ENCODE assay signal across 8 cellular contexts in the genomic region with DNA sequence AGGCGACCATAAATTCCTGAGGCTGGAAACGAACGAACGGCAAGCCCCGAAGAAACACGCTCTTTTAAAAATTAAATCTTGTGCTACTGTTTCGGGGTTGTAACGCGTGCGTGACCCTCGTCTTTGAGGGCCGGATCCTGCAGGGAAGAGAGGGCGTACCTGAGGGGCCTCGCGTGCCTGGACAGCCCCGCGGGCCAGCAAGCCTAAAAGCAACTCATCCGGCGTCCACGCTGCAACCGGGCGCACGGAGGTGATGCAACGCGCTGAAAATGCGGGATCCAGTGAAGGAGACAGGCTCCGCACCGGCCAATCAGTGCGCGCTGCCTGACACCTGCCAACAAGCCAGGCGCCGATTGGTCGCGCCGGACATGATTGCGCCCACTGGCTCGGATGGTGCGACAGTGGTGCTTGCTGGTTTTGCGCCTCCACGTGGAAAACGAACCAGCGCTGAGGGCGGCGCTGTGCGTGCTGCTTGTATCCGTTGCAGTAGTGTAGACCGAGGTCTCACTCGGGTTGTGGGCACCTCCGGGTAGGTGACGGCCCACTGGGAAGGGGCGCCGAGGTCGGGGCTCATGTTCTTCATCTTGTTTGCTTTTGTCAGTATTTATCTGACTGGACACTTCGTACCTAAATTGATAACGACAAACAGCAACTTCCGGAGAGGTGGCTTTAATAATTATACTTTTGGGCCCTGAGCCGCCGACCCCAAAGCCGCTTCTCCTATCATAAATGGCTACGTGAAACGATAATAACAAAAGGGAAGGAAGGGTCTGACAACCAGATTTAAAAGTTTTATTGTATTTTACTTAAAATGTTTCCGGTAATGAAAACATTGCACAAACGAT. TPM values are rescaled to one million over a fixed set of nuclear protein-coding genes. Genes with fewer than 3 reads are reported as not detected.
DNase-seq lines count a peak whose midpoint lies in the region; ATAC-seq, FAIRE-seq and TF ChIP-seq lines count a peak whose summit lies in the region.

TSS of gene IARS1 (minus strand) at position 246 of the 845 bp plus-strand sequence. CDS start 4,278 bp downstream, outside the sequence.

- no peaks in the 10 kb centered on the region for H3K27me3 ChIP-seq in H9 (ENCODE audit: insufficient read depth, low read length)

- H3K18ac ChIP-seq in H9 (ENCODE audit: insufficient read length, low read depth, low read length): peak within 1 kb of the TSS; percentile 96

- no peak within 1 kb of the TSS for H3K27ac ChIP-seq in H9 (ENCODE audit: insufficient read length, low read depth, low read length)

- peak; percentile 99 for DNase-seq in H9
- peak; percentile 98 for DNase-seq in M059J (ENCODE audit: low read depth)
- peak; percentile 95 for DNase-seq in SHP77 (lab: John Stamatoyannopoulos, UW)
- peak; percentile 100 for DNase-seq in activated effector memory CD4-positive, alpha-beta T cell treated with Interleukin-2 at 50 U/mL for 16 hours
- peak; percentile 99 for DNase-seq in fibroblast of pulmonary artery (ENCODE audit: low read depth)
- DNase-seq in natural killer cell treated with Interleukin-12 subunit alpha and Interleukin-12 subunit beta and Interleukin-15 and Interleukin-18, amount 100 ng/mL, for 72 hours (ENCODE audit: low spot score): peak; percentile 98
- peak; percentile 99 for DNase-seq in stimulated activated naive CD8-positive, alpha-beta T cell treated with anti-CD3 and anti-CD28 coated beads, Interleukin-15, Interleukin-2, amounts not matched to agents 100 U/mL and 50 U/mL, for 24 hours

- peaks cover 15 to 17% of the 10 kb centered on the region in 2 experiments for H3K4me1 Mint-ChIP-seq in H9
- H3K4me1 Mint-ChIP-seq in natural killer cell treated with Interleukin-12 subunit alpha and Interleukin-12 subunit beta and Interleukin-15 and Interleukin-18, amount 100 ng/mL, for 72 hours (ENCODE audit: low read depth in 2 of 2): peaks cover 49 to 54% of the 10 kb centered on the region in 2 donors

- no peaks in the 10 kb centered on the region for H3K9me3 Mint-ChIP-seq in H9
- no peaks in the 10 kb centered on the region for H3K9me3 Mint-ChIP-seq in natural killer cell treated with Interleukin-12 subunit alpha and Interleukin-12 subunit beta and Interleukin-15 and Interleukin-18, amount 100 ng/mL, for 72 hours

- peak within 1 kb of the TSS; percentile 18 for H4K5ac ChIP-seq in H9 (ENCODE audit: insufficient read length, low read depth, low read length)

- no peak within 1 kb of the TSS for H2AK5ac ChIP-seq in H9 (ENCODE audit: insufficient read length, low read length)

- no peaks in the 10 kb centered on the region for H3K27me3 Mint-ChIP-seq in H9 (ENCODE audit: low read depth)
- H3K27me3 Mint-ChIP-seq in natural killer cell treated with Interleukin-12 subunit alpha and Interleukin-12 subunit beta and Interleukin-15 and Interleukin-18, amount 100 ng/mL, for 72 hours: no peaks in the 10 kb centered on the region

- WGBS in H9 (ENCODE audit: extremely low coverage, insufficient read length, low lambda C conversion rate): no CpG with 5 or more reads among the region's 63 CpGs

- H4K91ac ChIP-seq in H9 (ENCODE audit: insufficient read length, low read depth, low read length): no peak within 1 kb of the TSS

- H4K20me1 ChIP-seq in H9 (ENCODE audit: control insufficient read depth, insufficient read depth, insufficient read length): no peaks in the 10 kb centered on the region

- H3K79me1 ChIP-seq in H9 (ENCODE audit: insufficient read depth, low read depth, low read length, poor library complexity, severe bottlenecking): no peaks in the 10 kb centered on the region

- peak; percentile 96 for FAIRE-seq in G401.6 (lab: Jason Lieb, UNC)

- peak within 1 kb of the TSS; percentile 95 to 98 for H3K4me3 Mint-ChIP-seq in H9
- H3K4me3 Mint-ChIP-seq in natural killer cell treated with Interleukin-12 subunit alpha and Interleukin-12 subunit beta and Interleukin-15 and Interleukin-18, amount 100 ng/mL, for 72 hours: peak within 1 kb of the TSS; percentile 90

- no peak within 1 kb of the TSS for H4K8ac ChIP-seq in H9 (replicated peaks; ENCODE audit: insufficient read length, low read depth, low read length)

- TF ChIP-seq CTCF in H9 (conservative IDR thresholded peaks at IDR 0.05) (peak; percentile 43; the same call in 2 of the 3 replicates), fibroblast of pulmonary artery (IDR thresholded peaks at IDR 0.05; ENCODE audit: low read length, missing control alignments) (peak; percentile 25)

- H2BK120ac ChIP-seq in H9 (ENCODE audit: low read depth, low read length, poor library complexity, severe bottlenecking): no peak within 1 kb of the TSS

- H3K4me2 ChIP-seq in H9 (ENCODE audit: insufficient read depth, insufficient read length, low read length): peak within 1 kb of the TSS; percentile 89

- H3K36me3 Mint-ChIP-seq in H9 (ENCODE audit: insufficient read depth in 1 of 3, low read depth in 3 of 3): peaks cover 25 to 59% (median 42%) of the 10 kb centered on the region in 3 experiments; a peak in 6 of 7 replicates
- H3K36me3 Mint-ChIP-seq in natural killer cell treated with Interleukin-12 subunit alpha and Interleukin-12 subunit beta and Interleukin-15 and Interleukin-18, amount 100 ng/mL, for 72 hours: peaks cover 15% of the 10 kb centered on the region

- no peak within 1 kb of the TSS for H2BK15ac ChIP-seq in H9 (ENCODE audit: low read depth, low read length)

- H2BK20ac ChIP-seq in H9 (ENCODE audit: low read depth, low read length, poor library complexity, severe bottlenecking): no peak within 1 kb of the TSS

- peak within 1 kb of the TSS; percentile 97 to 100 (median 99) for H3K27ac Mint-ChIP-seq in H9
- H3K27ac Mint-ChIP-seq in natural killer cell treated with Interleukin-12 subunit alpha and Interleukin-12 subunit beta and Interleukin-15 and Interleukin-18, amount 100 ng/mL, for 72 hours: peak within 1 kb of the TSS; percentile 99 to 100

- H3T11ph ChIP-seq in H9 (ENCODE audit: low read length): no peak within 1 kb of the TSS

- no peak within 1 kb of the TSS for H3K56ac ChIP-seq in H9 (ENCODE audit: insufficient read length, low read depth, low read length)

- H3K4me1 ChIP-seq in H9 (ENCODE audit: insufficient read depth, low read length): no peaks in the 10 kb centered on the region

- peak within 1 kb of the TSS; percentile 96 for H3K9ac ChIP-seq in H9 (ENCODE audit: extremely low read depth, insufficient read length, low read length)

- H3K79me2 ChIP-seq in H9 (ENCODE audit: insufficient read depth, low read length): peaks cover 18% of the 10 kb centered on the region; the same call in 1 of the 2 replicates

- H3K9me3 ChIP-seq in H9 (ENCODE audit: control insufficient read depth, low read depth, low read length): no peaks in the 10 kb centered on the region

- H2AFZ ChIP-seq in H9 (ENCODE audit: low read length): no peak within 1 kb of the TSS

- peak within 1 kb of the TSS; percentile 81 for H3K4me3 ChIP-seq in fibroblast of pulmonary artery (replicated peaks; ENCODE audit: low read depth, low read length)

- no peaks in the 10 kb centered on the region for H3K23me2 ChIP-seq in H9 (ENCODE audit: insufficient read length, low read depth, low read length, poor library complexity, severe bottlenecking)

- H2BK12ac ChIP-seq in H9 (ENCODE audit: insufficient read length, low read depth, low read length): no peak within 1 kb of the TSS

- peak; percentile 99 to 100 for ATAC-seq in natural killer cell treated with Interleukin-12 subunit alpha and Interleukin-12 subunit beta and Interleukin-15 and Interleukin-18, amount 100 ng/mL, for 72 hours
- peak; percentile 97 for ATAC-seq in stimulated activated naive CD8-positive, alpha-beta T cell treated with anti-CD3 and anti-CD28 coated beads, Interleukin-15, Interleukin-2, amounts not matched to agents 100 U/mL and 50 U/mL, for 24 hours

- no peak within 1 kb of the TSS for H2BK5ac ChIP-seq in H9 (ENCODE audit: insufficient read length, low read length)

- H3K4ac ChIP-seq in H9 (ENCODE audit: low read depth, low read length): no peak within 1 kb of the TSS; the same call in 1 of the 2 replicates

- no peak within 1 kb of the TSS for H3K23ac ChIP-seq in H9 (ENCODE audit: insufficient read length, low read depth, low read length)

- H3K14ac ChIP-seq in H9 (ENCODE audit: insufficient read depth, low read length): peak within 1 kb of the TSS; percentile 79; the same call in 1 of the 2 replicates

RNA-seq across cellular contexts. Expression of gene IARS1, which starts in this region (rescaled TPM):
- 222 and 234 TPM in 2 replicates for total RNA-seq in H9 (2021)
- 104 and 151 TPM in 2 replicates for total RNA-seq in M059J (2014; rRNA removed; shearing (Covaris generic))
- total RNA-seq in natural killer cell treated with Interleukin-12 subunit alpha and Interleukin-12 subunit beta and Interleukin-15 and Interleukin-18, amount 100 ng/mL, for 72 hours: 100 to 1,000 TPM; 138 to 246 TPM
